8 cellular contexts compared by ENCODE assay signal in the genomic region with DNA sequence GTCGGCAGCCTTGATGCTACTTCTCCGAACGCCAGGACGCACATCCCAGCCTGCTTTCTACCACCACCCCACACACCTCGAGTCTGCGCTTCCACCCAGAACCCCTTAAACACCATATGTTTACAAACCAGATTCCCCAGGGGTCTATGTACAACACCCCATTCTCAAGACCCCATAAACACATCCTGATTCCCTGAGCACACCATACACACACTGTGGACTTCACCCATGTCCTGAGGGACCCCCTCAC. TPM values are rescaled to one million over a fixed set of nuclear protein-coding genes. Genes with fewer than 3 reads are reported as not detected.
A peak's percentile ranks its signal among the peaks of the same experiment; 100 is the strongest.
DNase-seq lines count a peak whose midpoint lies in the region; ATAC-seq and TF ChIP-seq lines count a peak whose summit lies in the region.

No MANE protein-coding gene starts in this region.

- no peaks in the 10 kb centered on the region for H3K9me2 ChIP-seq in Karpas-422 (replicated peaks; ENCODE audit: insufficient read depth, low read length)

- ATAC-seq in natural killer cell treated with Interleukin-12 subunit alpha and Interleukin-12 subunit beta and Interleukin-15 and Interleukin-18, amount 100 ng/mL, for 72 hours: no peak
- ATAC-seq in HG03565 (IDR thresholded peaks at IDR 0.05; ENCODE audit: unreplicated experiment): no peak
- ATAC-seq in HG02610 (IDR thresholded peaks at IDR 0.05; ENCODE audit: unreplicated experiment): no peak

- H3K4me1 ChIP-seq in ACC112 (ENCODE audit: control insufficient read depth, insufficient read depth, low read length, unreplicated experiment): peaks cover 5% of the 10 kb centered on the region
- peaks cover 16% of the 10 kb centered on the region for H3K4me1 ChIP-seq in ectodermal cell (ENCODE audit: control insufficient read depth, insufficient read depth, low read length)
- peaks cover 10% of the 10 kb centered on the region for H3K4me1 ChIP-seq in Karpas-422 (ENCODE audit: low read length)

- H3K9me3 ChIP-seq in ectodermal cell (ENCODE audit: control insufficient read depth, low read length): no peaks in the 10 kb centered on the region
- H3K9me3 ChIP-seq in Karpas-422 (ENCODE audit: low read length): no peaks in the 10 kb centered on the region

- DNase-seq in LNCaP clone FGC (ENCODE audit: low read depth) (no peak), Karpas-422 (no peak), UCSD-AML1 (lab: John Stamatoyannopoulos, UW; ENCODE audit: unreplicated experiment) (no peak)
- no peak for DNase-seq in natural killer cell treated with Interleukin-12 subunit alpha and Interleukin-12 subunit beta and Interleukin-15 and Interleukin-18, amount 100 ng/mL, for 72 hours (ENCODE audit: low spot score)

- peak overlapping the region; percentile 96 for H2AFZ ChIP-seq in ACC112 (ENCODE audit: low read length, unreplicated experiment)
- H2AFZ ChIP-seq in Karpas-422 (ENCODE audit: low read length): no peak overlapping the region

- peak overlapping the region in 1 of 2 donors; percentile 27 for H3K27ac Mint-ChIP-seq in natural killer cell treated with Interleukin-12 subunit alpha and Interleukin-12 subunit beta and Interleukin-15 and Interleukin-18, amount 100 ng/mL, for 72 hours

- H3K4me3 Mint-ChIP-seq in natural killer cell treated with Interleukin-12 subunit alpha and Interleukin-12 subunit beta and Interleukin-15 and Interleukin-18, amount 100 ng/mL, for 72 hours: peak overlapping the region; percentile 66

- H3K4me1 Mint-ChIP-seq in natural killer cell treated with Interleukin-12 subunit alpha and Interleukin-12 subunit beta and Interleukin-15 and Interleukin-18, amount 100 ng/mL, for 72 hours (ENCODE audit: low read depth in 2 of 2): peaks cover 16 to 22% of the 10 kb centered on the region in 2 donors

- H3K4me3 ChIP-seq in ACC112 (ENCODE audit: low read depth, low read length) (peak overlapping the region; percentile 91), LNCaP clone FGC (ENCODE audit: low read depth, low read length) (peak overlapping the region; percentile 93), ectodermal cell (ENCODE audit: insufficient read depth, low read depth, low read length) (peak overlapping the region; percentile 50), Karpas-422 (ENCODE audit: low read length) (no peak overlapping the region)

- no peak overlapping the region for H3K9ac ChIP-seq in Karpas-422 (ENCODE audit: low read length)

- H3K27me3 ChIP-seq in ACC112 (ENCODE audit: insufficient read depth, low read length) (no peaks in the 10 kb centered on the region), ectodermal cell (ENCODE audit: control insufficient read depth, insufficient read depth, low read length, poor library complexity, severe bottlenecking) (peaks cover 15% of the 10 kb centered on the region), Karpas-422 (ENCODE audit: low read length) (no peaks in the 10 kb centered on the region)

- peaks cover 15% of the 10 kb centered on the region for H3K79me2 ChIP-seq in ACC112 (ENCODE audit: control insufficient read depth, insufficient read depth, low read length, unreplicated experiment)
- H3K79me2 ChIP-seq in Karpas-422 (ENCODE audit: low read length): no peaks in the 10 kb centered on the region

- H3K36me3 ChIP-seq in ACC112 (ENCODE audit: insufficient read depth, low read length): no peaks in the 10 kb centered on the region
- H3K36me3 ChIP-seq in ectodermal cell (ENCODE audit: control insufficient read depth, insufficient read depth, low read length): no peaks in the 10 kb centered on the region
- H3K36me3 ChIP-seq in Karpas-422 (ENCODE audit: insufficient read depth, low read length): no peaks in the 10 kb centered on the region

- no peaks in the 10 kb centered on the region for H3K9me3 Mint-ChIP-seq in natural killer cell treated with Interleukin-12 subunit alpha and Interleukin-12 subunit beta and Interleukin-15 and Interleukin-18, amount 100 ng/mL, for 72 hours

- H4K20me1 ChIP-seq in Karpas-422 (ENCODE audit: insufficient read depth, low read depth, low read length): no peaks in the 10 kb centered on the region

- H3K36me3 Mint-ChIP-seq in natural killer cell treated with Interleukin-12 subunit alpha and Interleukin-12 subunit beta and Interleukin-15 and Interleukin-18, amount 100 ng/mL, for 72 hours: no peaks in the 10 kb centered on the region

- 60 to 61% methylated on average over 6 of the region's 6 CpGs for WGBS in ectodermal cell, 2 experiments

- no peak for TF ChIP-seq CTCF in LNCaP clone FGC (IDR thresholded peaks at IDR 0.05; ENCODE audit: control insufficient read depth, extremely low read depth, insufficient read depth)

- H3K4me2 ChIP-seq in Karpas-422 (ENCODE audit: low read depth, low read length, poor library complexity, severe bottlenecking): no peak overlapping the region

- no peak overlapping the region for H3K27ac ChIP-seq in ACC112 (ENCODE audit: low read depth, low read length)
- H3K27ac ChIP-seq in ectodermal cell (ENCODE audit: insufficient read depth, low read depth, low read length, poor library complexity, severe bottlenecking): no peak overlapping the region
- H3K27ac ChIP-seq in Karpas-422 (ENCODE audit: low read length): no peak overlapping the region

- peaks cover 5 to 8% of the 10 kb centered on the region in 2 donors for H3K27me3 Mint-ChIP-seq in natural killer cell treated with Interleukin-12 subunit alpha and Interleukin-12 subunit beta and Interleukin-15 and Interleukin-18, amount 100 ng/mL, for 72 hours

RNA-seq across cellular contexts. Expression of gene TTC7B, which starts 0.7 kb away (rescaled TPM):
- polyA plus RNA-seq in ectodermal cell (2013, experiment 1 of 4): 27.9 TPM
- 27.8 TPM for polyA plus RNA-seq in ectodermal cell (2013, experiment 2 of 4)
- 30.2 TPM for polyA plus RNA-seq in ectodermal cell (2013, experiment 3 of 4)
- 32.3 TPM for polyA plus RNA-seq in ectodermal cell (2013, experiment 4 of 4)
- total RNA-seq in natural killer cell treated with Interleukin-12 subunit alpha and Interleukin-12 subunit beta and Interleukin-15 and Interleukin-18, amount 100 ng/mL, for 72 hours: 10 to 100 TPM in 1 of 2 donors, 1 to 10 TPM in 1; 8.9 to 24.5 TPM
- total RNA-seq in Karpas-422 (2014; rRNA removed; shearing (Covaris generic); ENCODE audit: low replicate concordance): under 0.01 TPM in 1 of 2 replicates, not detected in the other
